In genomic region chr20:52829111-52829510, GRCh38 we compare ENCODE assay signal across 22 cellular contexts.
"Had no signal": no experiment of that assay in that cellular context is flagged by ENCODE, and none has a peak within 500 bp of the region (broad histone marks: within the 10 kb centered on the region; RNA-seq: fewer than 3 reads in every experiment).

No MANE protein-coding gene starts in this region.

- H3K9me3 ChIP-seq: MG63, SJSA1 had no signal

- H3K27ac Mint-ChIP-seq: T-cell; T-helper 1 cell treated with Interleukin-12 subunit alpha and Interleukin-12 subunit beta and Interleukin-4 antibody, amounts not matched to agents 30 μg/mL and 1 μg/mL, for 36 hours had no signal

- H3K27ac ChIP-seq: SJSA1, SK-N-MC had no signal

- H3K4me3 ChIP-seq: MG63, SJSA1, SK-N-MC had no signal

- ATAC-seq: T-cell had no signal

- H3K4me1 ChIP-seq: SJSA1 had no signal

- H3K36me3 ChIP-seq: MG63, SJSA1 had no signal

- H3K27me3 ChIP-seq: MG63, SJSA1 had no signal

- DNase-seq: Karpas-422, KG1, MG63, NCI-H1092, NCI-H1105 treated with DMSO at 0.1 percent for 48 hours, NCI-H1417 treated with DMSO at 0.1 percent for 48 hours, NCI-H146, NCI-H1694 treated with DMSO at 0.1 percent for 48 hours, NCI-H1930, NCI-H2171, NCI-H226, NCI-H446, NCI-H510A, NCI-H524 treated with DMSO at 0.1 percent for 48 hours, NCI-H82, Right ventricle myocardium superior, RPMI8226, SIG-M5, T-cell had no signal

- H3K4me3 Mint-ChIP-seq: T-cell; T-helper 1 cell treated with Interleukin-12 subunit alpha and Interleukin-12 subunit beta and Interleukin-4 antibody, amounts not matched to agents 30 μg/mL and 1 μg/mL, for 36 hours had no signal
